ENCODE assay signal across 8 cellular contexts in genomic region chrX:53093177-53093655, GRCh38. TPM values are rescaled to one million over a fixed set of nuclear protein-coding genes. Genes with fewer than 3 reads are reported as not detected.
DNase-seq lines count a peak whose midpoint lies in the region; ATAC-seq, FAIRE-seq and TF ChIP-seq lines count a peak whose summit lies in the region.

No MANE protein-coding gene starts in this region.

- H2BK12ac ChIP-seq in H1 (ENCODE audit: low read depth, low read length), result no peak overlapping the region

- H2BK15ac ChIP-seq in H1 (ENCODE audit: low read length), result no peak overlapping the region
- no peak overlapping the region for H2BK15ac ChIP-seq in mesendoderm (replicated peaks; ENCODE audit: low read depth)

- H4K5ac ChIP-seq in H1 (ENCODE audit: insufficient read length, low read depth, low read length) (no peak overlapping the region), mesendoderm (ENCODE audit: low read length) (no peak overlapping the region)

- WGBS in H1 (ENCODE audit: extremely low coverage in 1 of 2, insufficient coverage in 1 of 2, insufficient read length in 1 of 2, insufficient replicate concordance in 2 of 2, low coverage in 1 of 2, low lambda C conversion rate in 2 of 2, missing lambda C conversion rate in 1 of 2), 2 experiments, result 1% methylated on average over 15 of the region's 16 CpGs; no CpG with 5 or more reads in 1 of the 2 experiments
- no CpG with 5 or more reads among the region's 16 CpGs for WGBS in mesendoderm (ENCODE audit: extremely low coverage, insufficient coverage, low lambda C conversion rate)

- no peak overlapping the region for H3K9ac ChIP-seq in H1 (replicated peaks in 1 of 4; ENCODE audit: extremely low read depth in 1 of 4, low read depth in 3 of 4, low read length in 3 of 4)
- H3K9ac ChIP-seq in mesendoderm (ENCODE audit: low read length), result peak overlapping the region; percentile 20

- H4K20me1 ChIP-seq in H1 (replicated peaks in 1 of 2; ENCODE audit: control insufficient read depth in 1 of 2, insufficient read depth in 2 of 2, low read length in 2 of 2), result no peaks in the 10 kb centered on the region

- H3K27me3 ChIP-seq in H1 (replicated peaks in 1 of 4; ENCODE audit: control insufficient read depth in 3 of 4, extremely low read depth in 1 of 4, insufficient read depth in 3 of 4, low read length in 3 of 4) (no peaks in the 10 kb centered on the region), mesendoderm (ENCODE audit: insufficient read depth, low read length, poor library complexity) (no peaks in the 10 kb centered on the region)

- H3K79me1 ChIP-seq in H1 (ENCODE audit: low read depth, low read length) (no peaks in the 10 kb centered on the region), mesendoderm (ENCODE audit: low read length) (no peaks in the 10 kb centered on the region)

- peak overlapping the region; percentile 23 to 95 (median 60); a peak in 6 of 8 replicates for H3K4me3 ChIP-seq in H1 (ENCODE audit: extremely low read depth in 1 of 4, insufficient read depth in 2 of 4, low read depth in 3 of 4, low read length in 4 of 4)
- H3K4me3 ChIP-seq in mesendoderm (ENCODE audit: low read length), result no peak overlapping the region

- TF ChIP-seq POLR2A in H1 (IDR thresholded peaks at IDR 0.05; ENCODE audit: control extremely low read depth in 1 of 2, low read depth in 2 of 2, low read length in 2 of 2), result no peak

- H2BK20ac ChIP-seq in H1 (ENCODE audit: low read length), result no peak overlapping the region

- POLR2A ChIA-PET in H1 (lab: Charles Lee; ENCODE audit: partially characterized antibody), result no interaction called here

- H2BK5ac ChIP-seq in H1 (ENCODE audit: low read depth, low read length) (no peak overlapping the region), mesendoderm (ENCODE audit: low read length) (no peak overlapping the region)

- no peak overlapping the region for H4K91ac ChIP-seq in H1 (replicated peaks; ENCODE audit: insufficient read length, low read length)

- peak overlapping the region; percentile 84; the same call in 1 of the 2 replicates for H2AFZ ChIP-seq in H1 (ENCODE audit: low read length)

- peak; percentile 43 to 59 (median 58) for TF ChIP-seq CTCF in H1 (IDR thresholded peaks at IDR 0.05; ENCODE audit: control extremely low read depth in 1 of 3, insufficient read depth in 1 of 3, low read depth in 1 of 3, low read length in 3 of 3)

- FAIRE-seq in H1 (lab: Jason Lieb, UNC), result peak; percentile 69

- H3K23me2 ChIP-seq in H1 (ENCODE audit: low read depth, low read length), result peaks cover 3% of the 10 kb centered on the region; the same call in 1 of the 2 replicates

- H3K4ac ChIP-seq in H1 (replicated peaks; ENCODE audit: insufficient read length, low read depth, low read length), result no peak overlapping the region
- no peak overlapping the region for H3K4ac ChIP-seq in mesendoderm (ENCODE audit: low read depth, low read length)

- H3K18ac ChIP-seq in H1 (ENCODE audit: extremely low read depth, low read length) (no peak overlapping the region), mesendoderm (ENCODE audit: low read length) (no peak overlapping the region)

- H3K9me3 ChIP-seq in H1 (ENCODE audit: insufficient read depth in 2 of 2, low read depth in 1 of 2, low read length in 1 of 2), result no peaks in the 10 kb centered on the region

- ATAC-seq in HG03439 (IDR thresholded peaks at IDR 0.05; ENCODE audit: unreplicated experiment), result peak; percentile 51

- H3K56ac ChIP-seq in H1 (replicated peaks; ENCODE audit: insufficient read length, low read depth, low read length) (no peak overlapping the region), mesendoderm (ENCODE audit: low read length) (peak overlapping the region; percentile 26)

- H3K14ac ChIP-seq in H1 (ENCODE audit: insufficient read length), result no peak overlapping the region

- H2AK5ac ChIP-seq in H1 (ENCODE audit: low read depth, low read length) (no peak overlapping the region), mesendoderm (ENCODE audit: low read length) (no peak overlapping the region)

- H3K4me1 ChIP-seq in H1 (replicated peaks in 1 of 4; ENCODE audit: control insufficient read depth in 3 of 4, insufficient read depth in 4 of 4, low read length in 3 of 4) (peaks cover 0 to 1% (median under 1%) of the 10 kb centered on the region in 4 experiments; a peak in 2 of 7 replicates), mesendoderm (ENCODE audit: control insufficient read depth, low read depth, low read length) (no peaks in the 10 kb centered on the region)

- CTCF ChIA-PET in H1 (lab: Charles Lee; ENCODE audit: partially characterized antibody), result no interaction called here

- peak; percentile 41 for DNase-seq in NK-92 treated with Interleukin-12 subunit alpha and Interleukin-12 subunit beta, amount 100 ng/mL, for 24 hours (lab: John Stamatoyannopoulos, UW)
- DNase-seq in NK-92 (lab: John Stamatoyannopoulos, UW; ENCODE audit: unreplicated experiment) (no peak), NCI-H748 treated with DMSO at 0.1 percent for 48 hours (lab: John Stamatoyannopoulos, UW) (peak; percentile 52), H1 (ENCODE audit: low read depth in 1 of 2, low spot score in 2 of 2) (peak in 1 of 2 experiments; percentile 75), mesendoderm (peak; percentile 87)
- peak; percentile 82 for DNase-seq in activated CD8-positive, alpha-beta memory T cell treated with anti-CD3 and anti-CD28 coated beads for 24 hours
- DNase-seq in stimulated activated CD8-positive, alpha-beta memory T cell treated with anti-CD3 and anti-CD28 coated beads, Interleukin-15, amount 100 ng/mL, for 24 hours (ENCODE audit: low read depth), result peak; percentile 31

- H3K23ac ChIP-seq in H1 (ENCODE audit: insufficient read length), result no peak overlapping the region
- H3K23ac ChIP-seq in mesendoderm (ENCODE audit: low read length), result no peak overlapping the region

- H3K79me2 ChIP-seq in H1 (ENCODE audit: control insufficient read depth in 1 of 2, insufficient read depth in 2 of 2, low read length in 2 of 2) (peaks cover 0 to 6% of the 10 kb centered on the region in 2 experiments; a peak in 2 of 4 replicates), mesendoderm (ENCODE audit: control insufficient read depth, insufficient read depth, low read length) (no peaks in the 10 kb centered on the region)

- TF ChIP-seq RAD21 in H1 (IDR thresholded peaks at IDR 0.05 in 1 of 2, conservative IDR thresholded peaks at IDR 0.05 in 1 of 2; ENCODE audit: low read depth in 2 of 2, low read length in 2 of 2), result peak; percentile 62 to 75; a peak in 3 of 4 replicates

- H2BK120ac ChIP-seq in H1 (replicated peaks; ENCODE audit: low read depth, low read length), result no peak overlapping the region
- no peak overlapping the region for H2BK120ac ChIP-seq in mesendoderm (ENCODE audit: low read depth, low read length)

- H3K4me2 ChIP-seq in H1 (ENCODE audit: insufficient read depth in 1 of 2, low read depth in 2 of 2, low read length in 2 of 2) (peak overlapping the region; percentile 77 to 82), mesendoderm (ENCODE audit: low read length) (peak overlapping the region; percentile 4)

- H4K8ac ChIP-seq in H1 (ENCODE audit: extremely low read depth, insufficient read depth, low read length) (no peak overlapping the region), mesendoderm (ENCODE audit: low read depth, low read length) (no peak overlapping the region)

- no peak for TF ChIP-seq EP300 in H1 (IDR thresholded peaks at IDR 0.05; ENCODE audit: borderline replicate concordance in 1 of 2, low read depth in 2 of 2, low read length in 2 of 2)

- H3K27ac ChIP-seq in H1 (ENCODE audit: low read depth, low read length), result 0 out of 2 replicates have a peak overlapping the region, but pooled peaks have one; percentile 71
- no peak overlapping the region for H3K27ac ChIP-seq in mesendoderm (ENCODE audit: low read depth, low read length)

- H3K36me3 ChIP-seq in H1 (ENCODE audit: control insufficient read depth in 2 of 4, insufficient read depth in 4 of 4, low read length in 3 of 4) (no peaks in the 10 kb centered on the region; a peak in 1 of 8 replicates), mesendoderm (ENCODE audit: control insufficient read depth, insufficient read depth, low read length) (no peaks in the 10 kb centered on the region)

TF ChIP-seq in H1, 55 proteins besides CTCF, POLR2A, EP300 and RAD21 (continues in another document):
- peak; percentile 54; the same call in 1 of the 2 replicates for TF ChIP-seq KDM1A (IDR thresholded peaks at IDR 0.05; ENCODE audit: borderline replicate concordance, low read length)

RNA-seq across cellular contexts. Expression of gene KANTR, which starts 0.7 kb away (rescaled TPM):
- 7.5 and 9.5 TPM in 2 replicates for total RNA-seq in H1 (2021; fragmentation: NEBNext Ultra II Directional; extraction: Animal tissue kit (Norgen Biotek cat#: 25700))
- polyA plus RNA-seq in H1 (2011; rRNA removed), result 5.9 and 7.7 TPM in 2 replicates
- 5.2 TPM for polyA plus RNA-seq in H1 (2011; cell fraction: cytosol; rRNA removed)
- 40.0 TPM for polyA plus RNA-seq in H1 (2011; cell fraction: nucleus; rRNA removed)
- 3.5 to 6.6 TPM (median 4.6 TPM) in 4 replicates for polyA plus RNA-seq in H1 (2012, experiment 1 of 2)
- 0.47 TPM for polyA plus RNA-seq in H1 (2012, experiment 2 of 2)
- 5.5 TPM for polyA plus RNA-seq in H1 (2013, experiment 1 of 2)
- 3.5 TPM for polyA plus RNA-seq in H1 (2013, experiment 2 of 2)
- 66.2 and 69.4 TPM in 2 replicates for polyA minus RNA-seq in H1 (2011; rRNA and poly(A)+ RNA removed)
- 15.3 TPM for polyA minus RNA-seq in H1 (2011; cell fraction: cytosol; rRNA and poly(A)+ RNA removed)
- polyA minus RNA-seq in H1 (2011; cell fraction: nucleus; rRNA and poly(A)+ RNA removed), result 96.4 TPM
- polyA plus RNA-seq in mesendoderm (2013, experiment 1 of 2), result 1.8 TPM
- polyA plus RNA-seq in mesendoderm (2013, experiment 2 of 2), result 1.8 TPM

RNA-seq across cellular contexts. Expression of gene TSPYL2, which starts 11.0 kb away (rescaled TPM):
- 13.7 and 14.0 TPM in 2 replicates for total RNA-seq in H1 (2021; fragmentation: NEBNext Ultra II Directional; extraction: Animal tissue kit (Norgen Biotek cat#: 25700))
- 13.4 and 13.7 TPM in 2 replicates for polyA plus RNA-seq in H1 (2011; rRNA removed)
- polyA plus RNA-seq in H1 (2011; cell fraction: cytosol; rRNA removed), result 17.8 TPM
- polyA plus RNA-seq in H1 (2011; cell fraction: nucleus; rRNA removed), result 30.1 TPM
- polyA plus RNA-seq in H1 (2012, experiment 1 of 2), result 21.1 to 25.6 TPM (median 24.1 TPM) in 4 replicates
- 5.4 TPM for polyA plus RNA-seq in H1 (2012, experiment 2 of 2)
- 16.7 TPM for polyA plus RNA-seq in H1 (2013, experiment 1 of 2)
- 15.2 TPM for polyA plus RNA-seq in H1 (2013, experiment 2 of 2)
- 7.3 and 9.6 TPM in 2 replicates for polyA minus RNA-seq in H1 (2011; rRNA and poly(A)+ RNA removed)
- polyA minus RNA-seq in H1 (2011; cell fraction: cytosol; rRNA and poly(A)+ RNA removed), result 9.6 TPM
- 10.6 TPM for polyA minus RNA-seq in H1 (2011; cell fraction: nucleus; rRNA and poly(A)+ RNA removed)
- 10.0 TPM for polyA plus RNA-seq in mesendoderm (2013, experiment 1 of 2)
- polyA plus RNA-seq in mesendoderm (2013, experiment 2 of 2), result 10.8 TPM

RNA-seq across cellular contexts. Expression of gene GPR173, which starts 44.6 kb away (rescaled TPM):
- 5.8 and 7.0 TPM in 2 replicates for total RNA-seq in H1 (2021; fragmentation: NEBNext Ultra II Directional; extraction: Animal tissue kit (Norgen Biotek cat#: 25700))
- polyA plus RNA-seq in H1 (2011; rRNA removed), result 11.3 and 14.1 TPM in 2 replicates
- 8.2 TPM for polyA plus RNA-seq in H1 (2011; cell fraction: cytosol; rRNA removed)
- 18.3 TPM for polyA plus RNA-seq in H1 (2011; cell fraction: nucleus; rRNA removed)
- 7.3 to 9.7 TPM (median 8.4 TPM) in 4 replicates for polyA plus RNA-seq in H1 (2012, experiment 1 of 2)
- 4.7 TPM for polyA plus RNA-seq in H1 (2012, experiment 2 of 2)
- 4.0 TPM for polyA plus RNA-seq in H1 (2013, experiment 1 of 2)
- 3.6 TPM for polyA plus RNA-seq in H1 (2013, experiment 2 of 2)
- polyA minus RNA-seq in H1 (2011; rRNA and poly(A)+ RNA removed), result 8.0 and 8.8 TPM in 2 replicates
- polyA minus RNA-seq in H1 (2011; cell fraction: cytosol; rRNA and poly(A)+ RNA removed), result 5.8 TPM
- polyA minus RNA-seq in H1 (2011; cell fraction: nucleus; rRNA and poly(A)+ RNA removed), result 5.3 TPM
- 1.4 TPM for polyA plus RNA-seq in mesendoderm (2013, experiment 1 of 2)
- 1.4 TPM for polyA plus RNA-seq in mesendoderm (2013, experiment 2 of 2)
